In the genomic region with DNA sequence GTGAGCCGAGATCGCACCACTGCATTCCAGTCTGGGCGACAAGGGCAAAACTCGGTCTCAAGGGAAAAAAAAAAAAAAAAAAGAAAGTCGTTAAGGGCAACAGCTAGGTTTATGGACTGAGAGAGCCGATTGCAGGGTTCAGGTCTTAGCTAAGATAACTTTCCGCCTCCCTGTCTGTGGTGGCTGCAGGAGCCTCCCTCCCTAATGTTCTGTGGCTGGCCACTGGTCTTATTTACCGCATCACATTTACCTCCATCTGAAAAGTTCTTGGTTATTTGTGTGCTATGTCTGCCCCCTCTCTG, we compare ENCODE assay signal across 8 cellular contexts. TPM values are rescaled to one million over a fixed set of nuclear protein-coding genes. Genes with fewer than 3 reads are reported as not detected.
DNase-seq lines count a peak whose midpoint lies in the region; ATAC-seq and TF ChIP-seq lines count a peak whose summit lies in the region.

No MANE protein-coding gene starts in this region.

- no peaks in the 10 kb centered on the region for H3K36me3 Mint-ChIP-seq in stimulated activated naive CD8-positive, alpha-beta T cell treated with anti-CD3 and anti-CD28 coated beads, Interleukin-15, Interleukin-2, amounts not matched to agents 100 ng/mL and 50 ng/mL, for 24 hours (ENCODE audit: low read depth)

- H3K9me3 Mint-ChIP-seq in stimulated activated naive CD8-positive, alpha-beta T cell treated with anti-CD3 and anti-CD28 coated beads, Interleukin-15, Interleukin-2, amounts not matched to agents 100 ng/mL and 50 ng/mL, for 24 hours, result no peaks in the 10 kb centered on the region

- H3K4me3 Mint-ChIP-seq in stimulated activated naive CD8-positive, alpha-beta T cell treated with anti-CD3 and anti-CD28 coated beads, Interleukin-15, Interleukin-2, amounts not matched to agents 100 ng/mL and 50 ng/mL, for 24 hours, result peak overlapping the region; percentile 82

- no peaks in the 10 kb centered on the region for H3K36me3 ChIP-seq in mesendoderm (ENCODE audit: control insufficient read depth, insufficient read depth, low read length)
- no peaks in the 10 kb centered on the region for H3K36me3 ChIP-seq in aorta (ENCODE audit: control insufficient read depth in 1 of 2, insufficient read depth in 2 of 2, low read length in 1 of 2)

- H2BK15ac ChIP-seq in mesendoderm (replicated peaks; ENCODE audit: low read depth), result no peak overlapping the region

- H3K4me3 ChIP-seq in astrocyte of the spinal cord (ENCODE audit: low read depth, low read length) (peak overlapping the region; percentile 55), mesendoderm (ENCODE audit: low read length) (no peak overlapping the region), aorta (ENCODE audit: low read length in 2 of 2) (peak overlapping the region in 1 of 2 donors; percentile 18)

- peak overlapping the region; percentile 81 for H3K27ac Mint-ChIP-seq in stimulated activated naive CD8-positive, alpha-beta T cell treated with anti-CD3 and anti-CD28 coated beads, Interleukin-15, Interleukin-2, amounts not matched to agents 100 ng/mL and 50 ng/mL, for 24 hours

- ATAC-seq in stimulated activated naive CD8-positive, alpha-beta T cell treated with anti-CD3 and anti-CD28 coated beads, Interleukin-15, Interleukin-2, amounts not matched to agents 100 U/mL and 50 U/mL, for 24 hours, result no peak
- ATAC-seq in aorta (ENCODE audit: low FRiP score), result peak; percentile 5

- H3K27me3 ChIP-seq in mesendoderm (ENCODE audit: insufficient read depth, low read length, poor library complexity), result no peaks in the 10 kb centered on the region
- H3K27me3 ChIP-seq in aorta (ENCODE audit: control insufficient read depth in 1 of 2, insufficient read depth in 2 of 2, low read length in 1 of 2), result no peaks in the 10 kb centered on the region

- peak overlapping the region; percentile 94 for H3K4ac ChIP-seq in mesendoderm (ENCODE audit: low read depth, low read length)

- H3K79me1 ChIP-seq in mesendoderm (ENCODE audit: low read length), result peaks cover 6% of the 10 kb centered on the region

- peak overlapping the region; percentile 86 for H3K9ac ChIP-seq in mesendoderm (ENCODE audit: low read length)

- peaks cover 4% of the 10 kb centered on the region for H3K79me2 ChIP-seq in mesendoderm (ENCODE audit: control insufficient read depth, insufficient read depth, low read length)

- peaks cover 13% of the 10 kb centered on the region for H3K4me1 Mint-ChIP-seq in stimulated activated naive CD8-positive, alpha-beta T cell treated with anti-CD3 and anti-CD28 coated beads, Interleukin-15, Interleukin-2, amounts not matched to agents 100 ng/mL and 50 ng/mL, for 24 hours (ENCODE audit: low read depth)

- no peak for TF ChIP-seq CTCF in astrocyte of the spinal cord (IDR thresholded peaks at IDR 0.05; ENCODE audit: low read depth, low read length)

- H2AK5ac ChIP-seq in mesendoderm (ENCODE audit: low read length), result no peak overlapping the region

- no peak overlapping the region for H2BK5ac ChIP-seq in mesendoderm (ENCODE audit: low read length)

- peak overlapping the region; percentile 97 for H4K8ac ChIP-seq in mesendoderm (ENCODE audit: low read depth, low read length)

- peak overlapping the region; percentile 93 for H3K56ac ChIP-seq in mesendoderm (ENCODE audit: low read length)

- peak overlapping the region; percentile 44 for H4K5ac ChIP-seq in mesendoderm (ENCODE audit: low read length)

- H3K23ac ChIP-seq in mesendoderm (ENCODE audit: low read length), result no peak overlapping the region

- H3K4me1 ChIP-seq in mesendoderm (ENCODE audit: control insufficient read depth, low read depth, low read length) (peaks cover 2% of the 10 kb centered on the region), aorta (ENCODE audit: control insufficient read depth in 1 of 2, insufficient read depth in 2 of 2, low read length in 2 of 2) (no peaks in the 10 kb centered on the region)

- no peak for DNase-seq in stimulated activated naive CD8-positive, alpha-beta T cell treated with anti-CD3 and anti-CD28 coated beads, Interleukin-15, Interleukin-2, amounts not matched to agents 100 U/mL and 50 U/mL, for 24 hours
- no peak for DNase-seq in astrocyte of the spinal cord (ENCODE audit: low read depth, low spot score)
- no peak for DNase-seq in mesendoderm
- DNase-seq in aorta, result no peak
- DNase-seq in islet precursor cell, result no peak
- no peak for DNase-seq in LoVo (ENCODE audit: low spot score)
- DNase-seq in activated CD4-positive, CD25-positive, alpha-beta regulatory T cell treated with anti-CD3 and anti-CD28 coated beads, Interleukin-2, amount 50 U/mL, for 72 hours, result no peak

- no peaks in the 10 kb centered on the region for H3K9me3 ChIP-seq in aorta (ENCODE audit: control insufficient read depth, low read length)

- in situ Hi-C loops in astrocyte of the spinal cord (cut with HindIII; ENCODE audit: low sequenced_read_pairs), result no loop called here

- intact Hi-C loops in aorta (cut with DNase I), result loop anchor here in 1 of 2 donors (5.0 to 10.0 kb wide), 3 partner anchors 45 to 162 kb away; a partner anchor contains a TSS

- H3K27ac ChIP-seq in mesendoderm (ENCODE audit: low read depth, low read length), result no peak overlapping the region
- H3K27ac ChIP-seq in aorta (ENCODE audit: low read depth in 1 of 2, low read length in 2 of 2), result no peak overlapping the region

- no peak overlapping the region for H3K4me2 ChIP-seq in mesendoderm (ENCODE audit: low read length)

- WGBS in mesendoderm (ENCODE audit: extremely low coverage, insufficient coverage, low lambda C conversion rate), result no CpG with 5 or more reads among the region's 8 CpGs
- WGBS in aorta, 2 donors, result 17 to 32% methylated on average over 8 of the region's 8 CpGs

- no peak overlapping the region for H2BK120ac ChIP-seq in mesendoderm (ENCODE audit: low read depth, low read length)

- no peaks in the 10 kb centered on the region for H3K27me3 Mint-ChIP-seq in stimulated activated naive CD8-positive, alpha-beta T cell treated with anti-CD3 and anti-CD28 coated beads, Interleukin-15, Interleukin-2, amounts not matched to agents 100 ng/mL and 50 ng/mL, for 24 hours

- peak overlapping the region; percentile 96 for H3K18ac ChIP-seq in mesendoderm (ENCODE audit: low read length)

RNA-seq across cellular contexts. Expression of a gene that starts 0.7 kb away (rescaled TPM):
- 6.2 TPM for polyA plus RNA-seq in mesendoderm (2013, experiment 1 of 2)
- 6.5 TPM for polyA plus RNA-seq in mesendoderm (2013, experiment 2 of 2)
- total RNA-seq in aorta, result 10 to 100 TPM in 1 of 2 donors, 1 to 10 TPM in 1; 9.5 to 16.5 TPM
- polyA plus RNA-seq in aorta, result 10 to 100 TPM in 1 of 2 donors, 1 to 10 TPM in 1; 3.6 to 11.9 TPM

RNA-seq across cellular contexts. Expression of a gene that starts 45.9 kb away (rescaled TPM):
- 2.7 TPM for polyA plus RNA-seq in mesendoderm (2013, experiment 1 of 2)
- 2.7 TPM for polyA plus RNA-seq in mesendoderm (2013, experiment 2 of 2)
- total RNA-seq in aorta, result 10 to 100 TPM; 12.1 to 19.2 TPM
- polyA plus RNA-seq in aorta, result 1 to 10 TPM; 1.9 to 7.1 TPM
